14 cellular contexts compared by ENCODE assay signal in the genomic region with DNA sequence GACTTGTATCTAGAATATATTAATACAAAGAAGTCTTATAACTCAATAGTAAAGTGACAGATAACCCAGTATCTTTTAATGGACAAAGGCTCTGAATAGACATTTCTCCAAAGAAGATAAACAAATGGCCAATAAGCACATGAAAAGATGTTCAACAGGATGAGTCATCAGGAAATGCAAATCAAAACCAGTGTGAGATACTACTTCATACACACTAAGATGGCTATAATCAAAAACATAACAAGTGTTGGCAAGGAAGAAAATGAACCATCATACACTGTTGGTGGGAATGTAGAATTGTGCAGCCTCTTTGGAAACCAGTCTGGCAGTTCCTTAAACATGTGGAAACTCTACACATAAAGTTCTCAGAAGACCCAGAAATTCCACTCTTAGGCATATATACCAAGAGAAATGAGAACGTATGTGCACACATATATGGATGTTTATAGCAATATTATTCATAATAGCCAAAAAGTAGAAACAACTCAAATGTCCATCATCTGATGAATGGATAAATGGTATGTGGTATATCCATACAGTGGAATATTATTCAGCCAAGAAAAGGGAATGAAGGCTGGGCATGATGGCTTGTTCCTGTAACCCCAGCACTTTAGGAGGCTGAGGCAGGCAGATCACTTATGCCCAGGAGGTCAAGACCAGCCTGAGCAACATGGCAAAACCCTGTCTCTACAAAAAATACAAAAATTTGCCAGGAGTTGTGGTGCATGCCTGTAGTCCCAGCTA. TPM values are rescaled to one million over a fixed set of nuclear protein-coding genes. Genes with fewer than 3 reads are reported as not detected.
"Had no signal": no experiment of that assay in that cellular context is flagged by ENCODE, and none has a peak within 500 bp of the region (broad histone marks: within the 10 kb centered on the region; RNA-seq: fewer than 3 reads in every experiment).

No MANE protein-coding gene starts in this region.

- H3K27me3 ChIP-seq: breast epithelium, uterus had no signal

- H3K36me3 ChIP-seq: breast epithelium, uterus had no signal

- H3K4me1 ChIP-seq: breast epithelium, uterus had no signal

- H3K27ac Mint-ChIP-seq: activated CD4-positive, alpha-beta memory T cell treated with anti-CD3 and anti-CD28 coated beads, Interleukin-2, amount 10 ng/mL, durations not matched to agents 7 days and 5 days; activated CD4-positive, alpha-beta T cell treated with anti-CD3 and anti-CD28 coated beads for 36 hours had no signal

- H3K4me1 Mint-ChIP-seq: naive B cell had no signal

- H3K27me3 Mint-ChIP-seq: activated CD4-positive, alpha-beta T cell treated with anti-CD3 and anti-CD28 coated beads for 36 hours; naive B cell had no signal

- H3K4me3 ChIP-seq: breast epithelium, lung, uterus had no signal

- FAIRE-seq: small intestine had no signal

- DNase-seq: activated CD4-positive, alpha-beta memory T cell treated with anti-CD3 and anti-CD28 coated beads, Interleukin-2, amount 10 ng/mL, durations not matched to agents 7 days and 5 days; activated CD4-positive, alpha-beta T cell treated with anti-CD3 and anti-CD28 coated beads for 36 hours; activated gamma-delta T cell treated with Interleukin-2 at 50 U/mL for 16 hours; activated T-cell treated with anti-CD3 and anti-CD28 coated beads, Interleukin-2, amount 50 U/mL, for 48 hours; aorta; glutamatergic neuron; naive B cell; small intestine; T1000; uterus had no signal

- H3K27ac ChIP-seq: breast epithelium, uterus, VCaP had no signal

- H3K9me3 ChIP-seq: uterus had no signal

- ATAC-seq: activated CD4-positive, alpha-beta T cell treated with anti-CD3 and anti-CD28 coated beads for 36 hours had no signal

- H3K4me3 Mint-ChIP-seq: activated CD4-positive, alpha-beta memory T cell treated with anti-CD3 and anti-CD28 coated beads, Interleukin-2, amount 10 ng/mL, durations not matched to agents 7 days and 5 days; activated CD4-positive, alpha-beta T cell treated with anti-CD3 and anti-CD28 coated beads for 36 hours; naive B cell had no signal

RNA-seq across cellular contexts. Expression of gene MPL, which starts 9.9 kb away (rescaled TPM):
- total RNA-seq: activated CD4-positive, alpha-beta memory T cell treated with anti-CD3 and anti-CD28 coated beads, Interleukin-2, amount 10 ng/mL, durations not matched to agents 7 days and 5 days; activated CD4-positive, alpha-beta T cell treated with anti-CD3 and anti-CD28 coated beads for 36 hours; breast epithelium; fibroblast of lung had no signal
- polyA plus RNA-seq: fibroblast of lung, small intestine had no signal

RNA-seq across cellular contexts. Expression of gene TIE1, which starts 26.9 kb away (rescaled TPM):
- total RNA-seq: activated CD4-positive, alpha-beta T cell treated with anti-CD3 and anti-CD28 coated beads for 36 hours; fibroblast of lung had no signal

RNA-seq across cellular contexts. Expression of gene C1orf210, which starts 42.3 kb away (rescaled TPM):
- total RNA-seq: activated CD4-positive, alpha-beta memory T cell treated with anti-CD3 and anti-CD28 coated beads, Interleukin-2, amount 10 ng/mL, durations not matched to agents 7 days and 5 days; activated CD4-positive, alpha-beta T cell treated with anti-CD3 and anti-CD28 coated beads for 36 hours; aorta; fibroblast of lung had no signal
- polyA plus RNA-seq: fibroblast of lung had no signal
